17 cellular contexts compared by ENCODE assay signal in genomic region chr17:70658840-70659239, GRCh38.
DNase-seq lines count a peak whose midpoint lies in the region; ATAC-seq and TF ChIP-seq lines count a peak whose summit lies in the region.
"Had no signal": no experiment of that assay in that cellular context is flagged by ENCODE, and none has a peak within 500 bp of the region (broad histone marks: within the 10 kb centered on the region; RNA-seq: fewer than 3 reads in every experiment).

No MANE protein-coding gene starts in this region.

- H3K18ac ChIP-seq in neuronal stem cell (ENCODE audit: low read length) = no peak overlapping the region

- no peaks in the 10 kb centered on the region for H3K36me3 ChIP-seq in neuronal stem cell (replicated peaks in 1 of 2; ENCODE audit: control insufficient read depth in 2 of 2, insufficient read depth in 2 of 2, low read length in 2 of 2)
- no peaks in the 10 kb centered on the region for H3K36me3 ChIP-seq in breast epithelium
- H3K36me3 ChIP-seq: BE2C, HAP-1 had no signal

- no peak overlapping the region for H4K8ac ChIP-seq in neuronal stem cell (ENCODE audit: low read depth, low read length)

- no peak overlapping the region for H2BK120ac ChIP-seq in neuronal stem cell (ENCODE audit: low read depth, low read length)

- H3K27me3 ChIP-seq in foreskin keratinocyte (no peaks in the 10 kb centered on the region), neuronal stem cell (ENCODE audit: control insufficient read depth in 3 of 3, insufficient read depth in 3 of 3, low read depth in 1 of 3, low read length in 3 of 3) (no peaks in the 10 kb centered on the region), breast epithelium (no peaks in the 10 kb centered on the region)

- TF ChIP-seq CTCF in foreskin keratinocyte (conservative IDR thresholded peaks at IDR 0.05) = no peak
- no peak for TF ChIP-seq CTCF in breast epithelium (IDR thresholded peaks at IDR 0.05)

- H3K23ac ChIP-seq in neuronal stem cell (ENCODE audit: low read depth, low read length, poor library complexity) = no peak overlapping the region

- TF ChIP-seq POLR2A in breast epithelium (IDR thresholded peaks at IDR 0.05) = no peak

- H3K4me1 ChIP-seq in foreskin keratinocyte (no peaks in the 10 kb centered on the region), neuronal stem cell (ENCODE audit: control insufficient read depth in 2 of 2, insufficient read depth in 1 of 2, low read depth in 1 of 2, low read length in 2 of 2) (peaks cover 1 to 24% of the 10 kb centered on the region in 2 donors), breast epithelium (no peaks in the 10 kb centered on the region)
- H3K4me1 ChIP-seq: BE2C, HAP-1 had no signal

- intact Hi-C loops in breast epithelium (cut with DNase I; ENCODE audit: low total_unique reads) = no loop called here

- no peak overlapping the region for H3K14ac ChIP-seq in neuronal stem cell (ENCODE audit: low read length)

- no peak overlapping the region for H3K27ac ChIP-seq in foreskin keratinocyte
- no peak overlapping the region for H3K27ac ChIP-seq in neuronal stem cell (replicated peaks; ENCODE audit: low read length)
- no peak overlapping the region for H3K27ac ChIP-seq in breast epithelium
- H3K27ac ChIP-seq: GM23248, HL-60 had no signal

- H2AK5ac ChIP-seq in neuronal stem cell (ENCODE audit: low read depth, low read length) = no peak overlapping the region

- H2BK12ac ChIP-seq in neuronal stem cell (ENCODE audit: low read length) = no peak overlapping the region

- H3K9ac ChIP-seq in neuronal stem cell (ENCODE audit: low read depth, low read length, poor library complexity) = no peak overlapping the region
- H3K9ac ChIP-seq: GM23248 had no signal

- no peak overlapping the region for H4K91ac ChIP-seq in neuronal stem cell (ENCODE audit: low read depth, low read length, poor library complexity)

- H2BK5ac ChIP-seq in neuronal stem cell (ENCODE audit: low read length) = no peak overlapping the region

- no peak overlapping the region for H2BK15ac ChIP-seq in neuronal stem cell (ENCODE audit: low read length)

- peak; percentile 11 for DNase-seq in amniotic epithelial cell (ENCODE audit: low read depth)
- peak in 1 of 2 donors; percentile 6 for DNase-seq in foreskin keratinocyte
- DNase-seq in neuronal stem cell (ENCODE audit: low spot score) = no peak
- DNase-seq in breast epithelium (ENCODE audit: low spot score in 2 of 2) = no peak
- no peak for DNase-seq in NCI-H2081 treated with DMSO at 0.1 percent for 48 hours (lab: John Stamatoyannopoulos, UW)
- DNase-seq in DMS153 treated with DMSO at 0.1 percent for 48 hours (lab: John Stamatoyannopoulos, UW; ENCODE audit: unreplicated experiment) = no peak
- DNase-seq: ACHN; BE2C; C1 segment of cervical spinal cord; CD4-positive, CD25-positive, alpha-beta regulatory T cell; CD8-positive, alpha-beta memory T cell; COR-L47; DMS 273 treated with DMSO at 0.1 percent for 48 hours; GM23248; HFFc6 had no signal

- H3K4me2 ChIP-seq in neuronal stem cell (ENCODE audit: insufficient read depth, low read length, poor library complexity, severe bottlenecking) = no peak overlapping the region

- peak overlapping the region; percentile 51 for H2AFZ ChIP-seq in neuronal stem cell (ENCODE audit: low read length)
- H2AFZ ChIP-seq: GM23248 had no signal

- ATAC-seq in foreskin keratinocyte = peak; percentile 46

- H3K9me3 ChIP-seq in neuronal stem cell (replicated peaks in 1 of 2; ENCODE audit: control insufficient read depth in 2 of 2, insufficient read depth in 1 of 2, low read depth in 1 of 2, low read length in 2 of 2) (no peaks in the 10 kb centered on the region), breast epithelium (no peaks in the 10 kb centered on the region)
- H3K9me3 ChIP-seq: BE2C, HAP-1 had no signal

- H3K4me3 ChIP-seq in neuronal stem cell (ENCODE audit: low read length in 2 of 2) (no peak overlapping the region), breast epithelium (no peak overlapping the region)
- H3K4me3 ChIP-seq: GM23248, HAP-1 had no signal

- no peak overlapping the region for H3K4ac ChIP-seq in neuronal stem cell (ENCODE audit: low read length)

- no peaks in the 10 kb centered on the region for H3K79me1 ChIP-seq in neuronal stem cell (ENCODE audit: low read depth, low read length)

- WGBS in neuronal stem cell (ENCODE audit: extremely low coverage in 2 of 2, insufficient read length in 2 of 2, insufficient replicate concordance in 1 of 2), 2 donors = no CpG with 5 or more reads among the region's 2 CpGs
